Comparison of ENCODE assay signal across 11 cellular contexts in the genomic region with DNA sequence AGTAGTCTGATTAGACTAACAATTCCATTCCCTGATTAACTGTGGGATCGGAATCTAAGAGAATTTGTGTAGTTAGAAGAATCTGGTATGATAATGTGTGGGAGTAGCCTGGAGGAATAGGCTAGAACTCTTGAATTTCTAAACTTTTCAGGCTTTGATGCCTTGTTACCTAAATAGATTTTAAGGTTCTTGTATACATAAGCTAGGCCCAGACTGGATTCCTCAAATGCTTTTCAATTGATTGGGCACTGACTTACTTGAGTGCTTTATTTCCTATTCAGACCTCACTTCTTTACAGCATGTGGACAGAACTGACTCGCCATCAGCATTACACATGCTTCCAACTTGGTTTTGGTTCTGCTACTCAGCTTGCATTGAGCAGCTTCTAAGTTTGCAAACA. TPM values are rescaled to one million over a fixed set of nuclear protein-coding genes. Genes with fewer than 3 reads are reported as not detected.
DNase-seq lines count a peak whose midpoint lies in the region; ATAC-seq and TF ChIP-seq lines count a peak whose summit lies in the region.
"Had no signal": no experiment of that assay in that cellular context is flagged by ENCODE, and none has a peak within 500 bp of the region (broad histone marks: within the 10 kb centered on the region; RNA-seq: fewer than 3 reads in every experiment).

No MANE protein-coding gene starts in this region.

- H3K79me2 ChIP-seq in fibroblast of lung (ENCODE audit: control insufficient read depth, insufficient read depth, low read length): peaks cover 20% of the 10 kb centered on the region

- H3K27ac Mint-ChIP-seq in osteocyte (ENCODE audit: unreplicated experiment) (peak overlapping the region; percentile 81), type B pancreatic cell (no peak overlapping the region)
- no peak overlapping the region for H3K27ac Mint-ChIP-seq in stimulated activated naive CD8-positive, alpha-beta T cell treated with anti-CD3 and anti-CD28 coated beads, Interleukin-15, amount 100 ng/mL, for 72 hours
- H3K27ac Mint-ChIP-seq: CD4-positive, alpha-beta T cell had no signal

- H3K4me2 ChIP-seq in fibroblast of lung (ENCODE audit: extremely low read depth, insufficient read depth, low read length): peak overlapping the region; percentile 47

- H3K36me3 Mint-ChIP-seq in osteocyte (ENCODE audit: unreplicated experiment): peaks cover 2% of the 10 kb centered on the region
- peaks cover 3% of the 10 kb centered on the region for H3K36me3 Mint-ChIP-seq in type B pancreatic cell

- H3K4me3 Mint-ChIP-seq in osteocyte (ENCODE audit: unreplicated experiment) (no peak overlapping the region), type B pancreatic cell (no peak overlapping the region)
- H3K4me3 Mint-ChIP-seq in stimulated activated naive CD8-positive, alpha-beta T cell treated with anti-CD3 and anti-CD28 coated beads, Interleukin-15, amount 100 ng/mL, for 72 hours: no peak overlapping the region
- H3K4me3 Mint-ChIP-seq: CD4-positive, alpha-beta T cell had no signal

- H3K27me3 Mint-ChIP-seq in osteocyte (ENCODE audit: unreplicated experiment): no peaks in the 10 kb centered on the region
- peaks cover 16% of the 10 kb centered on the region for H3K27me3 Mint-ChIP-seq in stimulated activated naive CD8-positive, alpha-beta T cell treated with anti-CD3 and anti-CD28 coated beads, Interleukin-15, amount 100 ng/mL, for 72 hours
- H3K27me3 Mint-ChIP-seq in type B pancreatic cell: peaks cover 2% of the 10 kb centered on the region

- H3K4me3 ChIP-seq in fibroblast of lung (replicated peaks in 1 of 4; ENCODE audit: control extremely low read depth in 1 of 4, insufficient read depth in 1 of 4, low read depth in 3 of 4, low read length in 4 of 4): peak overlapping the region in 1 of 4 experiments; percentile 17

- peaks cover 7% of the 10 kb centered on the region for H3K4me1 ChIP-seq in fibroblast of lung (ENCODE audit: control insufficient read depth, extremely low read depth, insufficient read depth, low read length)

- TF ChIP-seq CTCF in fibroblast of lung (conservative IDR thresholded peaks at IDR 0.05 in 1 of 2, IDR thresholded peaks at IDR 0.05 in 1 of 2; ENCODE audit: low read depth in 1 of 2, low read length in 2 of 2) (no peak), osteocyte (IDR thresholded peaks at IDR 0.05) (no peak), type B pancreatic cell (conservative IDR thresholded peaks at IDR 0.05) (no peak)

- peaks cover 42% of the 10 kb centered on the region for H3K4me1 Mint-ChIP-seq in osteocyte (ENCODE audit: unreplicated experiment)
- H3K4me1 Mint-ChIP-seq in stimulated activated naive CD8-positive, alpha-beta T cell treated with anti-CD3 and anti-CD28 coated beads, Interleukin-15, amount 100 ng/mL, for 72 hours: peaks cover 7% of the 10 kb centered on the region
- H3K4me1 Mint-ChIP-seq in type B pancreatic cell (ENCODE audit: unreplicated experiment): peaks cover 14% of the 10 kb centered on the region

- H3K27ac ChIP-seq in fibroblast of lung (ENCODE audit: insufficient read depth, low read length): peak overlapping the region; percentile 72

- H3K9ac ChIP-seq in fibroblast of lung (ENCODE audit: insufficient read depth, low read length): no peak overlapping the region

- H3K9me3 Mint-ChIP-seq in osteocyte (ENCODE audit: unreplicated experiment) (peaks cover 8% of the 10 kb centered on the region), type B pancreatic cell (no peaks in the 10 kb centered on the region)
- H3K9me3 Mint-ChIP-seq in stimulated activated naive CD8-positive, alpha-beta T cell treated with anti-CD3 and anti-CD28 coated beads, Interleukin-15, amount 100 ng/mL, for 72 hours: no peaks in the 10 kb centered on the region
- H3K9me3 Mint-ChIP-seq: CD4-positive, alpha-beta T cell had no signal

- H3K9me3 ChIP-seq in fibroblast of lung (ENCODE audit: control insufficient read depth, insufficient read depth, low read depth, low read length): no peaks in the 10 kb centered on the region

- H2AFZ ChIP-seq in fibroblast of lung (ENCODE audit: low read length): no peak overlapping the region

- H3K36me3 ChIP-seq in fibroblast of lung (ENCODE audit: control insufficient read depth, insufficient read depth, low read length): no peaks in the 10 kb centered on the region

- DNase-seq in AG20443 (ENCODE audit: low spot score) (peak; percentile 62), RPMI7951 (ENCODE audit: low read depth) (peak; percentile 36), fibroblast of lung (ENCODE audit: low read depth in 2 of 2) (peak; percentile 62 to 94), osteocyte (ENCODE audit: extremely low spot score, unreplicated experiment) (no peak), DMS114 treated with DMSO at 0.1 percent for 48 hours (lab: John Stamatoyannopoulos, UW; ENCODE audit: unreplicated experiment) (no peak), type B pancreatic cell (ENCODE audit: extremely low spot score, unreplicated experiment) (no peak)
- DNase-seq in stimulated activated naive CD8-positive, alpha-beta T cell treated with anti-CD3 and anti-CD28 coated beads, Interleukin-15, amount 100 ng/mL, for 72 hours: no peak
- DNase-seq: activated naive CD4-positive, alpha-beta T cell treated with Interleukin-2 at 50 U/mL for 16 hours; CD4-positive, alpha-beta T cell; NCI-H446 had no signal

- ATAC-seq in GM18502 (IDR thresholded peaks at IDR 0.05; ENCODE audit: poor library complexity, unreplicated experiment): no peak
- no peak for ATAC-seq in stimulated activated naive CD8-positive, alpha-beta T cell treated with anti-CD3 and anti-CD28 coated beads, Interleukin-15, amount 100 ng/mL, for 72 hours

- no peaks in the 10 kb centered on the region for H4K20me1 ChIP-seq in fibroblast of lung (ENCODE audit: control insufficient read depth, extremely low read depth, insufficient read depth, low read length)

- no peaks in the 10 kb centered on the region for H3K27me3 ChIP-seq in fibroblast of lung (ENCODE audit: control insufficient read depth, insufficient read depth, low read length)

RNA-seq across cellular contexts. Expression of a gene that starts 5.5 kb away (rescaled TPM):
- 0.96 and 1.4 TPM in 2 replicates for total RNA-seq in RPMI7951 (2014; rRNA removed; shearing (Covaris generic))
- total RNA-seq in fibroblast of lung (14.9 and 20.6 TPM in 2 replicates), osteocyte (26.1 and 26.7 TPM in 2 replicates), type B pancreatic cell (ENCODE audit: low replicate concordance) (12.6 and 15.9 TPM in 2 replicates)
- 4.8 and 7.4 TPM in 2 replicates for polyA plus RNA-seq in fibroblast of lung
- 5.2 and 8.8 TPM in 2 replicates for polyA plus RNA-seq in fibroblast of lung (2012)
- polyA minus RNA-seq in fibroblast of lung (ENCODE audit: low replicate concordance): 9.0 and 11.9 TPM in 2 replicates

Comparison
In these comparisons a context has a peak if more than half of its experiments do, and no peak if none do; other contexts are left out.
1. DNase-seq: peak in AG20443 (single experiment), RPMI7951 (single experiment) and fibroblast of lung (2 of 2); none in osteocyte (single experiment), DMS114 treated with DMSO at 0.1 percent for 48 hours (single experiment), stimulated activated naive CD8-positive, alpha-beta T cell treated with anti-CD3 and anti-CD28 coated beads, Interleukin-15, amount 100 ng/mL, for 72 hours (0 of 2) and type B pancreatic cell (single experiment).